30 cellular contexts compared by ENCODE assay signal in the genomic region with DNA sequence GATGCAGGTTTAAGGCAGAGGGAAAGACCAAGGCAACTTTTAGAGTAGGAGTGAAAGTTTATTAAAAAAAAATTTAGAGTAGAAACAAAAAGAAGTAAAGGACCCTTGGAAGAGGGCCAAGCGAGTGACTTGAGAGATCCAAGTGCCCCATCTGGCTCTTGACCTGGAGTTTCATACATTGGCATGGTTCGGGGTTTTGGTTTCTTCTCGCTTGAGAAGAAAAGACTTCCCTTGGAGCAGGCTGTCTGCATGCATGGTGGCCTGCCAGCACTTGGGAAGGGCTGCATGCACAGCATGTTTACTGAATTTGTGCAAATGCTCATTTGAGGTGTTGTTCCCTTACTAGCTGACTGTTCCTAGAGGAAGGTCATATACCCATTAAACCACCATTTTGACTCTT. TPM values are rescaled to one million over a fixed set of nuclear protein-coding genes. Genes with fewer than 3 reads are reported as not detected.
"Had no signal": no experiment of that assay in that cellular context is flagged by ENCODE, and none has a peak within 500 bp of the region (broad histone marks: within the 10 kb centered on the region; RNA-seq: fewer than 3 reads in every experiment).

No MANE protein-coding gene starts in this region.

- H3K27ac ChIP-seq: adrenal gland, body of pancreas, colonic mucosa, epithelial cell of prostate, esophagus squamous epithelium, WERI-Rb-1 had no signal

- ATAC-seq: activated CD4-positive, CD25-positive, alpha-beta regulatory T cell treated with anti-CD3 and anti-CD28 coated beads, Interleukin-2, amount 50 U/mL, for 24 hours; activated CD8-positive, alpha-beta T cell treated with anti-CD3 and anti-CD28 coated beads for 36 hours; activated naive CD8-positive, alpha-beta T cell treated with anti-CD3 and anti-CD28 coated beads, Interleukin-2, amount 50 U/mL, for 24 hours; activated T-cell treated with anti-CD3 and anti-CD28 coated beads, Interleukin-2, amount 50 U/mL, for 4 hours; activated T-helper 17 cell treated with anti-CD3 and anti-CD28 coated beads, Interleukin-2, amount 50 U/mL, for 72 hours; body of pancreas; T-helper 17 cell had no signal

- H3K36me3 Mint-ChIP-seq: activated naive CD8-positive, alpha-beta T cell treated with anti-CD3 and anti-CD28 coated beads for 36 hours had no signal

- H3K9me3 Mint-ChIP-seq: activated B cell treated with CpG ODN at 0.5 μM for 24 hours; activated CD8-positive, alpha-beta T cell treated with anti-CD3 and anti-CD28 coated beads for 36 hours; activated naive CD8-positive, alpha-beta T cell treated with anti-CD3 and anti-CD28 coated beads for 36 hours; activated naive CD8-positive, alpha-beta T cell treated with anti-CD3 and anti-CD28 coated beads, Interleukin-2, amount 50 U/mL, for 24 hours; activated T-cell treated with anti-CD3 and anti-CD28 coated beads, Interleukin-2, amount 50 U/mL, for 4 hours; activated T-helper 17 cell treated with anti-CD3 and anti-CD28 coated beads, Interleukin-2, amount 50 U/mL, for 72 hours; T-helper 2 cell treated with Interferon-gamma antibody and Interleukin-4, amounts not matched to agents 5 μg/mL and 100 μg/mL, for 36 hours had no signal

- H3K9me3 ChIP-seq: adrenal gland, body of pancreas, colonic mucosa, esophagus squamous epithelium had no signal

- H3K4me3 ChIP-seq: adrenal gland, body of pancreas, colonic mucosa, esophagus squamous epithelium had no signal

- H3K4me3 Mint-ChIP-seq: activated B cell treated with CpG ODN at 0.5 μM for 24 hours; activated CD8-positive, alpha-beta T cell treated with anti-CD3 and anti-CD28 coated beads for 36 hours; activated naive CD8-positive, alpha-beta T cell treated with anti-CD3 and anti-CD28 coated beads for 36 hours; activated naive CD8-positive, alpha-beta T cell treated with anti-CD3 and anti-CD28 coated beads, Interleukin-2, amount 50 U/mL, for 24 hours; activated T-cell treated with anti-CD3 and anti-CD28 coated beads, Interleukin-2, amount 50 U/mL, for 4 hours; activated T-helper 17 cell treated with anti-CD3 and anti-CD28 coated beads, Interleukin-2, amount 50 U/mL, for 72 hours; T-helper 17 cell; T-helper 2 cell treated with Interferon-gamma antibody and Interleukin-4, amounts not matched to agents 5 μg/mL and 100 μg/mL, for 36 hours had no signal

- H3K4me1 ChIP-seq: adrenal gland, body of pancreas, colonic mucosa, esophagus squamous epithelium had no signal

- H3K4me1 Mint-ChIP-seq: activated B cell treated with CpG ODN at 0.5 μM for 24 hours; activated T-helper 17 cell treated with anti-CD3 and anti-CD28 coated beads, Interleukin-2, amount 50 U/mL, for 72 hours had no signal

- H3K36me3 ChIP-seq: adrenal gland, colonic mucosa, esophagus squamous epithelium, WERI-Rb-1 had no signal

- H3K27me3 ChIP-seq: adrenal gland, body of pancreas, colonic mucosa had no signal

- H3K27ac Mint-ChIP-seq: activated B cell treated with CpG ODN at 0.5 μM for 24 hours; activated CD8-positive, alpha-beta T cell treated with anti-CD3 and anti-CD28 coated beads for 36 hours; activated naive CD8-positive, alpha-beta T cell treated with anti-CD3 and anti-CD28 coated beads for 36 hours; activated naive CD8-positive, alpha-beta T cell treated with anti-CD3 and anti-CD28 coated beads, Interleukin-2, amount 50 U/mL, for 24 hours; activated T-helper 17 cell treated with anti-CD3 and anti-CD28 coated beads, Interleukin-2, amount 50 U/mL, for 72 hours; T-helper 17 cell; T-helper 2 cell treated with Interferon-gamma antibody and Interleukin-4, amounts not matched to agents 5 μg/mL and 100 μg/mL, for 36 hours had no signal

- DNase-seq: activated B cell treated with CpG ODN at 0.5 μM for 24 hours; activated CD4-positive, alpha-beta T cell treated with anti-CD3 and anti-CD28 coated beads for 48 hours; activated CD4-positive, alpha-beta T cell treated with anti-CD3 and anti-CD28 coated beads, Interleukin-2, amount 50 U/mL, for 1 hour; activated CD4-positive, alpha-beta T cell treated with anti-CD3 and anti-CD28 coated beads, Interleukin-2, amount 50 U/mL, for 48 hours; activated CD8-positive, alpha-beta memory T cell treated with anti-CD3 and anti-CD28 coated beads for 24 hours; activated CD8-positive, alpha-beta T cell treated with anti-CD3 and anti-CD28 coated beads for 36 hours; activated effector memory CD4-positive, alpha-beta T cell treated with Interleukin-2 at 50 U/mL for 16 hours; activated gamma-delta T cell treated with Interleukin-2 at 50 U/mL for 16 hours; activated naive CD4-positive, alpha-beta T cell treated with anti-CD3 and anti-CD28 coated beads, Interleukin-2, amount 50 U/mL, for 16 hours; activated naive CD4-positive, alpha-beta T cell treated with Interleukin-2 at 50 U/mL for 16 hours; activated naive CD8-positive, alpha-beta T cell treated with anti-CD3 and anti-CD28 coated beads for 36 hours; activated naive CD8-positive, alpha-beta T cell treated with anti-CD3 and anti-CD28 coated beads, Interleukin-2, amount 50 U/mL, for 24 hours; activated T-cell treated with anti-CD3 and anti-CD28 coated beads, Interleukin-2, amount 50 U/mL, for 4 hours; adrenal gland; amygdala; aorta; body of pancreas; caudate nucleus; colonic mucosa; effector CD8-positive, alpha-beta T cell; esophagus squamous epithelium; T-helper 1 cell; T-helper 17 cell; T1000; WERI-Rb-1 had no signal

RNA-seq across cellular contexts. Expression of a gene that starts 20.4 kb away (rescaled TPM):
- total RNA-seq: dermis microvascular lymphatic vessel endothelial cell had no signal
